25 cellular contexts compared by ENCODE assay signal in genomic region chr3:33993631-33994030, GRCh38.
DNase-seq lines count a peak whose midpoint lies in the region; ATAC-seq and TF ChIP-seq lines count a peak whose summit lies in the region.
"Had no signal": no experiment of that assay in that cellular context is flagged by ENCODE, and none has a peak within 500 bp of the region (broad histone marks: within the 10 kb centered on the region; RNA-seq: fewer than 3 reads in every experiment).

No MANE protein-coding gene starts in this region.

- peak; percentile 29 for DNase-seq in A172 (ENCODE audit: low spot score)
- peak; percentile 47 for DNase-seq in LHCN-M2 (ENCODE audit: low read depth)
- peak; percentile 18 for DNase-seq in choroid plexus epithelial cell (ENCODE audit: low read depth)
- DNase-seq in kidney tubule cell (ENCODE audit: low spot score) = peak; percentile 57
- no peak for DNase-seq in nucleus accumbens (lab: John Stamatoyannopoulos, UW)
- DNase-seq in caudate nucleus (lab: John Stamatoyannopoulos, UW) = no peak
- DNase-seq: AML-193; C1 segment of cervical spinal cord; CD8-positive, alpha-beta T cell; DND-41; Kasumi-1; MG63; NCI-H1417; NCI-H1694 treated with DMSO at 0.1 percent for 48 hours; NCI-H2081 treated with DMSO at 0.1 percent for 48 hours; NCI-H2171 treated with DMSO at 0.1 percent for 48 hours; NCI-H446; NCI-H526 treated with DMSO at 0.1 percent for 48 hours; OCI-M1 had no signal

- H3K4me3 ChIP-seq in choroid plexus epithelial cell (ENCODE audit: low read depth, low read length) = no peak overlapping the region
- H3K4me3 ChIP-seq: GM23338, HAP-1, MG63, SJSA1 had no signal

- TF ChIP-seq CTCF in choroid plexus epithelial cell (conservative IDR thresholded peaks at IDR 0.05; ENCODE audit: low read depth, low read length) = no peak

- no peak overlapping the region for H3K27ac ChIP-seq in caudate nucleus (ENCODE audit: low read depth, low read length)
- H3K27ac ChIP-seq: 22Rv1, SJSA1 had no signal

- ATAC-seq in GM21423 (IDR thresholded peaks at IDR 0.05; ENCODE audit: unreplicated experiment) (no peak), GM19324 (IDR thresholded peaks at IDR 0.05; ENCODE audit: low FRiP score, unreplicated experiment) (no peak)
- ATAC-seq: CD8-positive, alpha-beta T cell; GM23338 had no signal

Comparison
In these comparisons a context has a peak if more than half of its experiments do, and no peak if none do; other contexts are left out.
1. DNase-seq: peak in A172 (single experiment), LHCN-M2 (single experiment), choroid plexus epithelial cell (single experiment) and kidney tubule cell (single experiment); none in nucleus accumbens (0 of 56) and caudate nucleus (0 of 61).